In the genomic region with DNA sequence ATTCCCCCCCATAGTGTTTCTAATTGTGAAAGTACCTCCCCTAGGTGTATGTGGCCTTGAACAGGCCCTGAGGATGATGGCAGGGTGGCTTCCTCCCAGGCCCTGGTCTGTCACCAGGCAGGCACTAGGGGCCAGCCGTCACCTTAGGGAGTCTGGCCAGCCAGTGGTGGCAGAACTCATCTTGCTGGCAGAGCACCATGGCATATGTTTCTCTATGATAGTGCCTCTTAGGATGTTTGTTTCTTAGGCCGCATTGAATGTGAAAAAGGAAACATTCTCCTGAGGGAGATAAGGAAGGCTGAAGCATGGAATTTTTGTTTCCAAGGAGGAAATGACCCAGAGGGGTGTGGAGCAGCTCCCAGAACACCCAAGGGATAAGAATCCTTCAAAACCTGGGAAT, we compare ENCODE assay signal across 19 cellular contexts. TPM values are rescaled to one million over a fixed set of nuclear protein-coding genes. Genes with fewer than 3 reads are reported as not detected.
DNase-seq lines count a peak whose midpoint lies in the region; ATAC-seq and TF ChIP-seq lines count a peak whose summit lies in the region.
"Had no signal": no experiment of that assay in that cellular context is flagged by ENCODE, and none has a peak within 500 bp of the region (broad histone marks: within the 10 kb centered on the region; RNA-seq: fewer than 3 reads in every experiment).

No MANE protein-coding gene starts in this region.

- intact Hi-C loops in left ventricle myocardium superior (cut with micrococcal nuclease) = no loop called here
- intact Hi-C loops in cardiac septum (cut with DNase I) = no loop called here

- H3K9me3 Mint-ChIP-seq in endothelial cell (ENCODE audit: unreplicated experiment) (no peaks in the 10 kb centered on the region), mesothelial cell of epicardium (no peaks in the 10 kb centered on the region)
- H3K9me3 Mint-ChIP-seq: CD8-positive, alpha-beta memory T cell had no signal

- DNase-seq in left ventricle myocardium superior = no peak
- no peak for DNase-seq in cardiac septum (ENCODE audit: low spot score)
- DNase-seq in endothelial cell (ENCODE audit: low spot score) = no peak
- DNase-seq in mesothelial cell of epicardium (ENCODE audit: low spot score in 2 of 2, unreplicated experiment in 2 of 2) = no peak
- DNase-seq in A172 (ENCODE audit: low spot score) = no peak
- DNase-seq in superior temporal gyrus (ENCODE audit: extremely low spot score) = no peak
- DNase-seq in NCI-H510A (lab: John Stamatoyannopoulos, UW) = no peak
- DNase-seq: ACHN; BE2C; C1 segment of cervical spinal cord; CD4-positive, CD25-positive, alpha-beta regulatory T cell; CD8-positive, alpha-beta memory T cell; COR-L47; DMS 273 treated with DMSO at 0.1 percent for 48 hours; DMS53; DND-41; EL; GM23248 had no signal

- H3K4me1 Mint-ChIP-seq in endothelial cell (ENCODE audit: unreplicated experiment) = peaks cover 30% of the 10 kb centered on the region
- peaks cover 4% of the 10 kb centered on the region for H3K4me1 Mint-ChIP-seq in mesothelial cell of epicardium
- H3K4me1 Mint-ChIP-seq: CD4-positive, CD25-positive, alpha-beta regulatory T cell; CD8-positive, alpha-beta memory T cell had no signal

- H3K36me3 Mint-ChIP-seq in endothelial cell (ENCODE audit: low read depth, unreplicated experiment) (no peaks in the 10 kb centered on the region), mesothelial cell of epicardium (peaks cover 2% of the 10 kb centered on the region)
- H3K36me3 Mint-ChIP-seq: CD4-positive, CD25-positive, alpha-beta regulatory T cell; CD8-positive, alpha-beta memory T cell had no signal

- ATAC-seq in left ventricle myocardium superior = peak; percentile 38

- TF ChIP-seq CTCF in endothelial cell (IDR thresholded peaks at IDR 0.05; ENCODE audit: unreplicated experiment) (no peak), mesothelial cell of epicardium (IDR thresholded peaks at IDR 0.05; ENCODE audit: unreplicated experiment) (no peak)

- H3K27ac Mint-ChIP-seq in endothelial cell (ENCODE audit: unreplicated experiment) = peak overlapping the region; percentile 84
- H3K27ac Mint-ChIP-seq in mesothelial cell of epicardium = peak overlapping the region; percentile 50
- H3K27ac Mint-ChIP-seq: CD4-positive, CD25-positive, alpha-beta regulatory T cell; CD8-positive, alpha-beta memory T cell had no signal

- peak overlapping the region; percentile 71 for H3K4me3 Mint-ChIP-seq in endothelial cell (ENCODE audit: unreplicated experiment)
- H3K4me3 Mint-ChIP-seq in mesothelial cell of epicardium = no peak overlapping the region
- H3K4me3 Mint-ChIP-seq: CD4-positive, CD25-positive, alpha-beta regulatory T cell; CD8-positive, alpha-beta memory T cell had no signal

- H3K27me3 Mint-ChIP-seq in endothelial cell (ENCODE audit: unreplicated experiment) (no peaks in the 10 kb centered on the region), mesothelial cell of epicardium (ENCODE audit: low read depth) (no peaks in the 10 kb centered on the region)

RNA-seq across cellular contexts. Expression of gene KLHL31, which starts 45.2 kb away (rescaled TPM):
- 328 TPM for total RNA-seq in left ventricle myocardium superior
- total RNA-seq in cardiac septum = 188 TPM
- 0.51 TPM for total RNA-seq in endothelial cell (ENCODE audit: unreplicated experiment)
- 4.4 to 5.2 TPM (median 4.5 TPM) in 3 replicates for total RNA-seq in mesothelial cell of epicardium
- total RNA-seq in A172 (2014; rRNA removed; shearing (Covaris generic)) = not detected in 2 replicates
- total RNA-seq: CD4-positive, CD25-positive, alpha-beta regulatory T cell; G401; GM23248 had no signal

Comparison
In these comparisons a context has a peak if more than half of its experiments do, and no peak if none do; other contexts are left out.
1. RNA of gene KLHL31, which starts 45.2 kb away (total RNA-seq): 328 TPM in left ventricle myocardium superior (single experiment) and 188 TPM in cardiac septum (single experiment); 4.4 to 5.2 TPM in mesothelial cell of epicardium, 0.51 TPM in endothelial cell (single experiment) and not detected in A172; every median in the first group is over 10 times any median in the second.